20 cellular contexts compared by ENCODE assay signal in genomic region chr13:95452376-95452775, GRCh38.
"Had no signal": no experiment of that assay in that cellular context is flagged by ENCODE, and none has a peak within 500 bp of the region (broad histone marks: within the 10 kb centered on the region; RNA-seq: fewer than 3 reads in every experiment).

No MANE protein-coding gene starts in this region.

- H3K4me3 Mint-ChIP-seq: activated CD4-positive, alpha-beta T cell treated with anti-CD3 and anti-CD28 coated beads, Interleukin-2, amount 10 ng/mL, durations not matched to agents 24 days and 14 days; activated CD8-positive, alpha-beta T cell treated with anti-CD3 and anti-CD28 coated beads for 36 hours; activated naive CD4-positive, alpha-beta T cell treated with anti-CD3 and anti-CD28 coated beads for 36 hours; activated naive CD8-positive, alpha-beta T cell treated with anti-CD3 and anti-CD28 coated beads, Interleukin-2, amount 50 U/mL, for 24 hours; nephron progenitor cell; stimulated activated naive CD8-positive, alpha-beta T cell treated with anti-CD3 and anti-CD28 coated beads, Interleukin-15, Interleukin-2, amounts not matched to agents 100 ng/mL and 50 ng/mL, for 24 hours had no signal

- H3K27ac Mint-ChIP-seq: activated CD4-positive, alpha-beta T cell treated with anti-CD3 and anti-CD28 coated beads, Interleukin-2, amount 10 ng/mL, durations not matched to agents 24 days and 14 days; activated CD8-positive, alpha-beta T cell treated with anti-CD3 and anti-CD28 coated beads for 36 hours; activated naive CD4-positive, alpha-beta T cell treated with anti-CD3 and anti-CD28 coated beads for 36 hours; activated naive CD8-positive, alpha-beta T cell treated with anti-CD3 and anti-CD28 coated beads, Interleukin-2, amount 50 U/mL, for 24 hours; activated T-helper 2 cell treated with anti-CD3 and anti-CD28 coated beads, Interferon-gamma antibody, Interleukin-2, Interleukin-4, amounts not matched to agents 10 μg/mL and 5 μg/mL and 100 μg/mL, durations not matched to agents 14 hours and 24 hours and 36 hours; nephron progenitor cell; stimulated activated naive CD8-positive, alpha-beta T cell treated with anti-CD3 and anti-CD28 coated beads, Interleukin-15, Interleukin-2, amounts not matched to agents 100 ng/mL and 50 ng/mL, for 24 hours had no signal

- ATAC-seq: activated CD8-positive, alpha-beta T cell treated with anti-CD3 and anti-CD28 coated beads for 36 hours; activated naive CD8-positive, alpha-beta T cell treated with anti-CD3 and anti-CD28 coated beads, Interleukin-2, amount 50 U/mL, for 24 hours; foreskin keratinocyte; left lung had no signal

- DNase-seq: activated CD4-positive, alpha-beta T cell treated with anti-CD3 and anti-CD28 coated beads, Interleukin-2, amount 10 ng/mL, durations not matched to agents 24 days and 14 days; activated CD8-positive, alpha-beta T cell treated with anti-CD3 and anti-CD28 coated beads for 36 hours; activated naive CD4-positive, alpha-beta T cell treated with anti-CD3 and anti-CD28 coated beads for 36 hours; activated naive CD8-positive, alpha-beta T cell treated with anti-CD3 and anti-CD28 coated beads, Interleukin-2, amount 50 U/mL, for 24 hours; activated T-cell treated with anti-CD3 and anti-CD28 coated beads, Interleukin-2, amount 50 U/mL, for 1 hour; aorta; dermis blood vessel endothelial cell; effector memory CD4-positive, alpha-beta T cell; foreskin keratinocyte; glutamatergic neuron; hypothalamus; left lung; nephron progenitor cell; nucleus accumbens; posterior cingulate gyrus; stimulated activated CD4-positive, alpha-beta T cell treated with anti-CD3 and anti-CD28 coated beads, Interleukin-2, amount 100 ng/mL, for 24 hours; T-helper 1 cell; T-helper 9 cell had no signal

- H3K4me1 Mint-ChIP-seq: nephron progenitor cell had no signal

- H3K9me3 Mint-ChIP-seq: activated CD4-positive, alpha-beta T cell treated with anti-CD3 and anti-CD28 coated beads, Interleukin-2, amount 10 ng/mL, durations not matched to agents 24 days and 14 days; activated CD8-positive, alpha-beta T cell treated with anti-CD3 and anti-CD28 coated beads for 36 hours; activated naive CD4-positive, alpha-beta T cell treated with anti-CD3 and anti-CD28 coated beads for 36 hours; activated naive CD8-positive, alpha-beta T cell treated with anti-CD3 and anti-CD28 coated beads, Interleukin-2, amount 50 U/mL, for 24 hours; activated T-helper 2 cell treated with anti-CD3 and anti-CD28 coated beads, Interferon-gamma antibody, Interleukin-2, Interleukin-4, amounts not matched to agents 10 μg/mL and 5 μg/mL and 100 μg/mL, durations not matched to agents 14 hours and 24 hours and 36 hours; nephron progenitor cell; stimulated activated naive CD8-positive, alpha-beta T cell treated with anti-CD3 and anti-CD28 coated beads, Interleukin-15, Interleukin-2, amounts not matched to agents 100 ng/mL and 50 ng/mL, for 24 hours had no signal
